ENCODE assay signal across 9 cellular contexts in the genomic region with DNA sequence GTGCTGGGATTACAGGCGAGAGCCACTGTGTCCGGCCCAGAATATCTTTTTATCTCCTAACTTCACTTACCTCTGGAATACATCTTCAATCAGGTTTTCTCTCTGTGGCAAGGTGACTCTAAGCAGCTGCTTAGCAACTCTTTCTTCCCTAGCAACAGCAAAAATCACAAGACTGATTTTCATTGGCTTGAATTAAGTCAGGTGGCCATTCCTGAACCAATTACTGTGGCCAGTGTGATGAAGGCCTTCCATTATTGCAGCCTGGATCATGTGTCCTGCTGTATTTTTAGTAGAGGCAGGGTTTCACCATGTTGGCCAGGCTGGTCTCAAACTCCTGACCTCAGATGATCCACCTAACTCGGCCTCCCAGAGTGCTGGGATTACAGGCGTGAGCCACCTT. TPM values are rescaled to one million over a fixed set of nuclear protein-coding genes. Genes with fewer than 3 reads are reported as not detected.
DNase-seq lines count a peak whose midpoint lies in the region; ATAC-seq and TF ChIP-seq lines count a peak whose summit lies in the region.
"Had no signal": no experiment of that assay in that cellular context is flagged by ENCODE, and none has a peak within 500 bp of the region (broad histone marks: within the 10 kb centered on the region; RNA-seq: fewer than 3 reads in every experiment).

No MANE protein-coding gene starts in this region.

- in situ Hi-C loops in brain microvascular endothelial cell (cut with HindIII; ENCODE audit: low pct_ligation_motif_present, low sequenced_read_pairs) = loop anchor here (10.0 kb wide), 1 partner anchor 57 kb away; no protein-coding TSS in a partner anchor

- peaks cover 9% of the 10 kb centered on the region for H3K27me3 Mint-ChIP-seq in neural progenitor cell (ENCODE audit: insufficient read depth, low read depth)

- H3K27ac ChIP-seq in cardiac muscle cell = no peak overlapping the region
- H3K27ac ChIP-seq in right cardiac atrium (ENCODE audit: low read length) = no peak overlapping the region
- H3K27ac ChIP-seq in brain microvascular endothelial cell = no peak overlapping the region
- no peak overlapping the region for H3K27ac ChIP-seq in neural progenitor cell
- H3K27ac ChIP-seq in effector memory CD4-positive, alpha-beta T cell (ENCODE audit: insufficient read depth, low read length, poor library complexity, severe bottlenecking) = no peak overlapping the region
- H3K27ac ChIP-seq: upper lobe of left lung had no signal

- no peaks in the 10 kb centered on the region for H4K20me1 ChIP-seq in neural progenitor cell (ENCODE audit: low read depth)

- peaks cover 43% of the 10 kb centered on the region for H3K4me1 Mint-ChIP-seq in neural progenitor cell

- no peak overlapping the region for H3K4me3 ChIP-seq in cardiac muscle cell
- no peak overlapping the region for H3K4me3 ChIP-seq in right cardiac atrium (ENCODE audit: low read length)
- H3K4me3 ChIP-seq in brain microvascular endothelial cell (ENCODE audit: low read depth, low read length) = no peak overlapping the region
- no peak overlapping the region for H3K4me3 ChIP-seq in neural progenitor cell
- no peak overlapping the region for H3K4me3 ChIP-seq in effector memory CD4-positive, alpha-beta T cell (ENCODE audit: insufficient read depth, low read depth, low read length, poor library complexity, severe bottlenecking)
- H3K4me3 ChIP-seq: upper lobe of left lung had no signal

- TF ChIP-seq CTCF in cardiac muscle cell (IDR thresholded peaks at IDR 0.05; ENCODE audit: low read depth, low read length) = no peak
- TF ChIP-seq CTCF in brain microvascular endothelial cell (IDR thresholded peaks at IDR 0.05; ENCODE audit: low read depth, low read length, missing control alignments) = no peak
- no peak for TF ChIP-seq CTCF in neural progenitor cell (IDR thresholded peaks at IDR 0.05)

- no peak overlapping the region for H3K27ac Mint-ChIP-seq in neural progenitor cell

- intact Hi-C loops in right cardiac atrium (cut with DNase I) = loop anchor here in 3 of 4 donors (10.0 kb wide), 3 partner anchors 47 to 287 kb away; no protein-coding TSS in a partner anchor

- H3K9me3 ChIP-seq in cardiac muscle cell (ENCODE audit: low read depth) = no peaks in the 10 kb centered on the region
- no peaks in the 10 kb centered on the region for H3K9me3 ChIP-seq in right cardiac atrium (ENCODE audit: control insufficient read depth, low read length)
- H3K9me3 ChIP-seq in neural progenitor cell (ENCODE audit: low read depth) = no peaks in the 10 kb centered on the region
- H3K9me3 ChIP-seq in effector memory CD4-positive, alpha-beta T cell (ENCODE audit: control insufficient read depth, low read length) = no peaks in the 10 kb centered on the region
- H3K9me3 ChIP-seq: upper lobe of left lung had no signal

- H3K9me3 Mint-ChIP-seq in neural progenitor cell = no peaks in the 10 kb centered on the region

- no peak overlapping the region for H2AFZ ChIP-seq in neural progenitor cell (replicated peaks)

- H3K9ac ChIP-seq in neural progenitor cell = no peak overlapping the region

- peaks cover 24% of the 10 kb centered on the region for H3F3A ChIP-seq in neural progenitor cell (ENCODE audit: low read depth)

- no peak overlapping the region for H3K4me3 Mint-ChIP-seq in neural progenitor cell

- ATAC-seq in right cardiac atrium = no peak

- peaks cover 2% of the 10 kb centered on the region for H3K36me3 Mint-ChIP-seq in neural progenitor cell

- H3K36me3 ChIP-seq in cardiac muscle cell (no peaks in the 10 kb centered on the region), brain microvascular endothelial cell (replicated peaks) (peaks cover 2% of the 10 kb centered on the region), neural progenitor cell (no peaks in the 10 kb centered on the region)
- peaks cover 17% of the 10 kb centered on the region for H3K36me3 ChIP-seq in effector memory CD4-positive, alpha-beta T cell (ENCODE audit: control insufficient read depth, insufficient read depth, low read length)

- 91% methylated on average over 4 of the region's 4 CpGs for WGBS in right cardiac atrium

- DNase-seq in cardiac muscle cell (ENCODE audit: low read depth in 1 of 2, low spot score in 1 of 2) (peak; percentile 56 to 69), right cardiac atrium (no peak), NCI-H2227 treated with DMSO at 0.1 percent for 48 hours (lab: John Stamatoyannopoulos, UW) (peak; percentile 66), brain microvascular endothelial cell (peak; percentile 71), neural progenitor cell (ENCODE audit: low spot score) (peak; percentile 44), activated gamma-delta T cell treated with Interleukin-2 at 50 U/mL for 16 hours (no peak)
- no peak for DNase-seq in effector memory CD4-positive, alpha-beta T cell
- DNase-seq in activated CD4-positive, alpha-beta T cell treated with anti-CD3 and anti-CD28 coated beads for 1 hour = no peak
- DNase-seq: upper lobe of left lung had no signal

- H3K27me3 ChIP-seq in cardiac muscle cell = no peaks in the 10 kb centered on the region
- no peaks in the 10 kb centered on the region for H3K27me3 ChIP-seq in right cardiac atrium (ENCODE audit: control insufficient read depth, insufficient read depth)
- H3K27me3 ChIP-seq in brain microvascular endothelial cell (replicated peaks) = no peaks in the 10 kb centered on the region
- peaks cover 12% of the 10 kb centered on the region for H3K27me3 ChIP-seq in neural progenitor cell
- H3K27me3 ChIP-seq in effector memory CD4-positive, alpha-beta T cell (replicated peaks; ENCODE audit: control insufficient read depth, insufficient read depth, low read length, poor library complexity, severe bottlenecking) = peaks cover 1% of the 10 kb centered on the region

- no peak overlapping the region for H3K4me2 ChIP-seq in neural progenitor cell

- H3K79me2 ChIP-seq in neural progenitor cell (ENCODE audit: low read depth) = no peaks in the 10 kb centered on the region

- H3K4me1 ChIP-seq in cardiac muscle cell (ENCODE audit: low read depth) (no peaks in the 10 kb centered on the region), right cardiac atrium (ENCODE audit: control insufficient read depth, insufficient read depth, low read length) (no peaks in the 10 kb centered on the region), neural progenitor cell (peaks cover 15% of the 10 kb centered on the region)
- H3K4me1 ChIP-seq in effector memory CD4-positive, alpha-beta T cell (ENCODE audit: control insufficient read depth, insufficient read depth, low read length, poor library complexity, severe bottlenecking) = peaks cover 6% of the 10 kb centered on the region

RNA-seq across cellular contexts. Expression of gene LTBP4, which starts 9.0 kb away (rescaled TPM):
- 85.3 and 203 TPM in 2 replicates for total RNA-seq in cardiac muscle cell
- polyA plus RNA-seq in cardiac muscle cell = 158 and 255 TPM in 2 replicates
- total RNA-seq in right cardiac atrium = 100 to 1,000 TPM; 307 to 473 (median 324) TPM
- polyA plus RNA-seq in right cardiac atrium = 216 TPM
- 24.7 and 70.0 TPM in 2 replicates for total RNA-seq in neural progenitor cell (ENCODE audit: low replicate concordance)

RNA-seq across cellular contexts. Expression of gene SHKBP1, which starts 15.5 kb away (rescaled TPM):
- total RNA-seq in cardiac muscle cell = 53.3 and 63.6 TPM in 2 replicates
- 70.1 and 83.4 TPM in 2 replicates for polyA plus RNA-seq in cardiac muscle cell
- total RNA-seq in right cardiac atrium = 10 to 100 TPM; 19.7 to 23.0 (median 20.4) TPM
- polyA plus RNA-seq in right cardiac atrium = 22.8 TPM
- total RNA-seq in neural progenitor cell (ENCODE audit: low replicate concordance) = 20.6 and 63.7 TPM in 2 replicates

Comparison
In these comparisons a context has a peak if more than half of its experiments do, and no peak if none do; other contexts are left out.
1. DNase-seq: peak in cardiac muscle cell (2 of 2), NCI-H2227 treated with DMSO at 0.1 percent for 48 hours (single experiment), brain microvascular endothelial cell (single experiment) and neural progenitor cell (single experiment); none in right cardiac atrium (0 of 3), effector memory CD4-positive, alpha-beta T cell (0 of 3), activated CD4-positive, alpha-beta T cell treated with anti-CD3 and anti-CD28 coated beads for 1 hour (single experiment) and activated gamma-delta T cell treated with Interleukin-2 at 50 U/mL for 16 hours (single experiment).